In genomic region chr20:22686097-22686496, GRCh38 we compare ENCODE assay signal across 8 cellular contexts.
A peak's percentile ranks its signal among the peaks of the same experiment; 100 is the strongest.
DNase-seq lines count a peak whose midpoint lies in the region; ATAC-seq and TF ChIP-seq lines count a peak whose summit lies in the region.

No MANE protein-coding gene starts in this region.

- H3K36me3 ChIP-seq in GM06990 (ENCODE audit: control insufficient read depth, insufficient read depth, low read length) (no peaks in the 10 kb centered on the region), adipocyte (ENCODE audit: control insufficient read depth, insufficient read depth, low read length, severe bottlenecking) (no peaks in the 10 kb centered on the region)
- H3K36me3 ChIP-seq in effector memory CD4-positive, alpha-beta T cell (ENCODE audit: control insufficient read depth, insufficient read depth, low read length) = no peaks in the 10 kb centered on the region

- TF ChIP-seq CTCF in GM06990 (IDR thresholded peaks at IDR 0.05; ENCODE audit: insufficient read depth, low read length, poor library complexity, severe bottlenecking) = no peak

- no peaks in the 10 kb centered on the region for H3K36me3 Mint-ChIP-seq in activated naive CD4-positive, alpha-beta T cell treated with anti-CD3 and anti-CD28 coated beads, Interleukin-2, amount 10 ng/mL, durations not matched to agents 7 days and 5 days

- CTCF ChIA-PET in activated naive CD4-positive, alpha-beta T cell treated with anti-CD3 and anti-CD28 coated beads, Interleukin-2, amount 10 ng/mL, durations not matched to agents 7 days and 5 days (lab: Charles Lee) = interaction anchor here (1.0 to 4.8 kb wide), 2 partner anchors 346 to 347 kb away, joined by 3 to 29 read pairs; no protein-coding TSS in a partner anchor

- no peak overlapping the region for H3K27ac ChIP-seq in effector memory CD4-positive, alpha-beta T cell (ENCODE audit: insufficient read depth, low read length, poor library complexity, severe bottlenecking)

- H3K4me1 Mint-ChIP-seq in activated naive CD4-positive, alpha-beta T cell treated with anti-CD3 and anti-CD28 coated beads, Interleukin-2, amount 10 ng/mL, durations not matched to agents 7 days and 5 days = peaks cover 2% of the 10 kb centered on the region

- H3K9me3 ChIP-seq in adipocyte (ENCODE audit: control insufficient read depth, low read length) = no peaks in the 10 kb centered on the region
- no peaks in the 10 kb centered on the region for H3K9me3 ChIP-seq in effector memory CD4-positive, alpha-beta T cell (ENCODE audit: control insufficient read depth, low read length)

- H3K27me3 ChIP-seq in GM06990 (replicated peaks; ENCODE audit: control insufficient read depth, insufficient read depth, low read length) = no peaks in the 10 kb centered on the region
- peaks cover 19% of the 10 kb centered on the region for H3K27me3 ChIP-seq in adipocyte (replicated peaks; ENCODE audit: control insufficient read depth, insufficient read depth, low read length)
- no peaks in the 10 kb centered on the region for H3K27me3 ChIP-seq in effector memory CD4-positive, alpha-beta T cell (replicated peaks; ENCODE audit: control insufficient read depth, insufficient read depth, low read length, poor library complexity, severe bottlenecking)

- H3K4me1 ChIP-seq in adipocyte (ENCODE audit: control insufficient read depth, insufficient read depth, low read length) = no peaks in the 10 kb centered on the region
- H3K4me1 ChIP-seq in effector memory CD4-positive, alpha-beta T cell (ENCODE audit: control insufficient read depth, insufficient read depth, low read length, poor library complexity, severe bottlenecking) = no peaks in the 10 kb centered on the region

- H3K9ac ChIP-seq in adipocyte (ENCODE audit: low read length) = no peak overlapping the region

- no peaks in the 10 kb centered on the region for H3K27me3 Mint-ChIP-seq in activated naive CD4-positive, alpha-beta T cell treated with anti-CD3 and anti-CD28 coated beads, Interleukin-2, amount 10 ng/mL, durations not matched to agents 7 days and 5 days

- no peak overlapping the region for H3K4me3 ChIP-seq in GM06990 (replicated peaks; ENCODE audit: low read depth, low read length)
- H3K4me3 ChIP-seq in adipocyte (ENCODE audit: low read length) = no peak overlapping the region
- no peak overlapping the region for H3K4me3 ChIP-seq in effector memory CD4-positive, alpha-beta T cell (ENCODE audit: insufficient read depth, low read depth, low read length, poor library complexity, severe bottlenecking)

- H3K9me3 Mint-ChIP-seq in activated naive CD4-positive, alpha-beta T cell treated with anti-CD3 and anti-CD28 coated beads, Interleukin-2, amount 10 ng/mL, durations not matched to agents 7 days and 5 days = no peaks in the 10 kb centered on the region

- DNase-seq in GM06990 (ENCODE audit: extremely low read depth, insufficient read length) (peak; percentile 13), MV-4-11 (lab: John Stamatoyannopoulos, UW) (peak; percentile 65), adipocyte (ENCODE audit: low read depth) (peak; percentile 75), iPS-NIHi7 (ENCODE audit: extremely low spot score) (peak; percentile 84)
- no peak for DNase-seq in activated naive CD4-positive, alpha-beta T cell treated with anti-CD3 and anti-CD28 coated beads, Interleukin-2, amount 10 ng/mL, durations not matched to agents 7 days and 5 days
- DNase-seq in effector memory CD4-positive, alpha-beta T cell = no peak

- ATAC-seq in HG03045 (IDR thresholded peaks at IDR 0.05; ENCODE audit: unreplicated experiment) = no peak
- no peak for ATAC-seq in GM19452 (IDR thresholded peaks at IDR 0.05; ENCODE audit: unreplicated experiment)

- no peak overlapping the region for H3K27ac Mint-ChIP-seq in activated naive CD4-positive, alpha-beta T cell treated with anti-CD3 and anti-CD28 coated beads, Interleukin-2, amount 10 ng/mL, durations not matched to agents 7 days and 5 days

- no peak overlapping the region for H3K4me3 Mint-ChIP-seq in activated naive CD4-positive, alpha-beta T cell treated with anti-CD3 and anti-CD28 coated beads, Interleukin-2, amount 10 ng/mL, durations not matched to agents 7 days and 5 days

Comparison
In these comparisons a context has a peak if more than half of its experiments do, and no peak if none do; other contexts are left out.
1. DNase-seq: peak in GM06990 (single experiment), MV-4-11 (single experiment), adipocyte (single experiment) and iPS-NIHi7 (single experiment); none in activated naive CD4-positive, alpha-beta T cell treated with anti-CD3 and anti-CD28 coated beads, Interleukin-2, amount 10 ng/mL, durations not matched to agents 7 days and 5 days (single experiment) and effector memory CD4-positive, alpha-beta T cell (0 of 3).